Comparison of ENCODE assay signal across 14 cellular contexts in genomic region chr16:88466949-88467348, GRCh38.
"Had no signal": no experiment of that assay in that cellular context is flagged by ENCODE, and none has a peak within 500 bp of the region (broad histone marks: within the 10 kb centered on the region; RNA-seq: fewer than 3 reads in every experiment).

No MANE protein-coding gene starts in this region.

- H3K4me2 ChIP-seq: neural progenitor cell had no signal

- H3K9me3 Mint-ChIP-seq: activated CD4-positive, alpha-beta memory T cell treated with anti-CD3 and anti-CD28 coated beads, Interleukin-2, amount 10 ng/mL, durations not matched to agents 7 days and 5 days; neural progenitor cell had no signal

- H3K36me3 ChIP-seq: adrenal gland, neural progenitor cell, ovary, thyroid gland, WERI-Rb-1 had no signal

- H3K4me3 ChIP-seq: adrenal gland, dorsolateral prefrontal cortex, neural progenitor cell, ovary, thyroid gland had no signal

- H3K36me3 Mint-ChIP-seq: neural progenitor cell had no signal

- ATAC-seq: esophagus mucosa, sciatic nerve, SK-N-SH treated with all-trans-retinoic acid at 6 μM for 48 hours had no signal

- H3K27ac Mint-ChIP-seq: neural progenitor cell had no signal

- H3K9me3 ChIP-seq: adrenal gland, ovary, thyroid gland had no signal

- H3K4me1 ChIP-seq: thyroid gland had no signal

- H3K9ac ChIP-seq: neural progenitor cell had no signal

- H3K27me3 Mint-ChIP-seq: activated CD4-positive, alpha-beta memory T cell treated with anti-CD3 and anti-CD28 coated beads, Interleukin-2, amount 10 ng/mL, durations not matched to agents 7 days and 5 days had no signal

- H3K4me3 Mint-ChIP-seq: activated CD4-positive, alpha-beta memory T cell treated with anti-CD3 and anti-CD28 coated beads, Interleukin-2, amount 10 ng/mL, durations not matched to agents 7 days and 5 days; neural progenitor cell had no signal

- H2AFZ ChIP-seq: neural progenitor cell had no signal

- H3K27me3 ChIP-seq: adrenal gland, dorsolateral prefrontal cortex, neural progenitor cell, ovary, thyroid gland had no signal

- DNase-seq: activated CD4-positive, alpha-beta memory T cell treated with anti-CD3 and anti-CD28 coated beads, Interleukin-2, amount 10 ng/mL, durations not matched to agents 7 days and 5 days; activated CD4-positive, alpha-beta T cell treated with anti-CD3 and anti-CD28 coated beads for 4 hours; activated CD8-positive, alpha-beta memory T cell treated with anti-CD3 and anti-CD28 coated beads, Interleukin-2, amount 50 U/mL, for 48 hours; activated naive CD4-positive, alpha-beta T cell; adrenal gland; dorsolateral prefrontal cortex; hippocampal formation; ovary; thyroid gland; WERI-Rb-1 had no signal

- H3K27ac ChIP-seq: adrenal gland, dorsolateral prefrontal cortex, neural progenitor cell, ovary, thyroid gland, WERI-Rb-1 had no signal
